In genomic region chr9:96006296-96006890, GRCh38 we compare ENCODE assay signal across 28 cellular contexts.
"Had no signal": no experiment of that assay in that cellular context is flagged by ENCODE, and none has a peak within 500 bp of the region (broad histone marks: within the 10 kb centered on the region; RNA-seq: fewer than 3 reads in every experiment).

No MANE protein-coding gene starts in this region.

- H3K27me3 ChIP-seq: adrenal gland had no signal

- H3K4me3 ChIP-seq: adrenal gland had no signal

- H3K9me3 Mint-ChIP-seq: activated T-helper 17 cell treated with anti-CD3 and anti-CD28 coated beads, Interleukin-2, amount 50 U/mL, for 72 hours had no signal

- H3K4me1 ChIP-seq: adrenal gland had no signal

- H3K27me3 Mint-ChIP-seq: activated B cell treated with CpG ODN at 0.5 μM for 24 hours; activated CD4-positive, alpha-beta memory T cell treated with anti-CD3 and anti-CD28 coated beads, Interleukin-2, amount 10 ng/mL, durations not matched to agents 7 days and 5 days; activated naive CD8-positive, alpha-beta T cell treated with anti-CD3 and anti-CD28 coated beads, Interleukin-2, amount 10 ng/mL, durations not matched to agents 7 days and 5 days; activated T-helper 17 cell treated with anti-CD3 and anti-CD28 coated beads, Interleukin-2, amount 50 U/mL, for 72 hours; T-helper 17 cell had no signal

- H3K4me3 Mint-ChIP-seq: activated B cell treated with CpG ODN at 0.5 μM for 24 hours; activated CD4-positive, alpha-beta memory T cell treated with anti-CD3 and anti-CD28 coated beads, Interleukin-2, amount 10 ng/mL, durations not matched to agents 7 days and 5 days; activated naive CD8-positive, alpha-beta T cell treated with anti-CD3 and anti-CD28 coated beads, Interleukin-2, amount 10 ng/mL, durations not matched to agents 7 days and 5 days; activated T-helper 17 cell treated with anti-CD3 and anti-CD28 coated beads, Interleukin-2, amount 50 U/mL, for 72 hours; T-helper 17 cell had no signal

- H3K4me1 Mint-ChIP-seq: activated B cell treated with CpG ODN at 0.5 μM for 24 hours had no signal

- ATAC-seq: activated T-helper 17 cell treated with anti-CD3 and anti-CD28 coated beads, Interleukin-2, amount 50 U/mL, for 72 hours; PC-3; T-helper 17 cell had no signal

- DNase-seq: activated B cell treated with CpG ODN at 0.5 μM for 24 hours; activated CD4-positive, alpha-beta memory T cell treated with anti-CD3 and anti-CD28 coated beads, Interleukin-2, amount 10 ng/mL, durations not matched to agents 7 days and 5 days; activated CD4-positive, alpha-beta T cell treated with anti-CD3 and anti-CD28 coated beads for 1 hour; activated CD4-positive, alpha-beta T cell treated with anti-CD3 and anti-CD28 coated beads, Interleukin-2, amount 50 U/mL, for 1 hour; activated naive CD4-positive, alpha-beta T cell treated with anti-CD3 and anti-CD28 coated beads, Interleukin-2, amount 50 U/mL, for 16 hours; activated naive CD8-positive, alpha-beta T cell treated with anti-CD3 and anti-CD28 coated beads, Interleukin-2, amount 10 ng/mL, durations not matched to agents 7 days and 5 days; activated T-cell treated with anti-CD3 and anti-CD28 coated beads for 4 hours; activated T-cell treated with anti-CD3 and anti-CD28 coated beads, Interleukin-2, amount 50 U/mL, for 48 hours; adrenal gland; anterior cingulate cortex; cerebellar nuclear complex; Karpas-422; NCI-H1092 treated with DMSO at 0.1 percent for 48 hours; NCI-H1417 treated with DMSO at 0.1 percent for 48 hours; NCI-H1694; NCI-H2029; NCI-H2107; NCI-H2171 treated with DMSO at 0.1 percent for 48 hours; NCI-H226; NCI-H510A; NCI-H526 treated with DMSO at 0.1 percent for 48 hours; NCI-H82; NK-92 treated with Interleukin-12 subunit alpha and Interleukin-12 subunit beta, amount 100 ng/mL, for 24 hours; PC-3; SHP77; T-helper 17 cell; T-helper 9 cell had no signal

- H3K27ac Mint-ChIP-seq: activated B cell treated with CpG ODN at 0.5 μM for 24 hours; activated CD4-positive, alpha-beta memory T cell treated with anti-CD3 and anti-CD28 coated beads, Interleukin-2, amount 10 ng/mL, durations not matched to agents 7 days and 5 days; activated naive CD8-positive, alpha-beta T cell treated with anti-CD3 and anti-CD28 coated beads, Interleukin-2, amount 10 ng/mL, durations not matched to agents 7 days and 5 days; activated T-helper 17 cell treated with anti-CD3 and anti-CD28 coated beads, Interleukin-2, amount 50 U/mL, for 72 hours; T-helper 17 cell had no signal

- H3K27ac ChIP-seq: adrenal gland had no signal
